In genomic region chr1:27405074-27405473, GRCh38 we compare ENCODE assay signal across 11 cellular contexts. TPM values are rescaled to one million over a fixed set of nuclear protein-coding genes. Genes with fewer than 3 reads are reported as not detected.
DNase-seq lines count a peak whose midpoint lies in the region; ATAC-seq and TF ChIP-seq lines count a peak whose summit lies in the region.
"Had no signal": no experiment of that assay in that cellular context is flagged by ENCODE, and none has a peak within 500 bp of the region (broad histone marks: within the 10 kb centered on the region; RNA-seq: fewer than 3 reads in every experiment).

No MANE protein-coding gene starts in this region.

- H3K79me2 ChIP-seq in hepatocyte, result no peaks in the 10 kb centered on the region

- H3K36me3 Mint-ChIP-seq in WTC11 (peaks cover 20% of the 10 kb centered on the region), osteocyte (ENCODE audit: unreplicated experiment) (peaks cover 18% of the 10 kb centered on the region)

- H3K9me3 ChIP-seq in cardiac muscle cell (ENCODE audit: low read depth) (no peaks in the 10 kb centered on the region), hepatocyte (ENCODE audit: low read depth) (no peaks in the 10 kb centered on the region)
- H3K9me3 ChIP-seq: body of pancreas had no signal

- POLR2A ChIA-PET in WTC11 (lab: Charles Lee), result interaction anchor here (0.7 to 1.3 kb wide), 4 partner anchors 11 to 152 kb away, joined by 3 to 4 read pairs (median 3); no protein-coding TSS in a partner anchor

- peaks cover 13% of the 10 kb centered on the region for H3K36me3 ChIP-seq in cardiac muscle cell
- no peaks in the 10 kb centered on the region for H3K36me3 ChIP-seq in hepatocyte (replicated peaks; ENCODE audit: insufficient read depth, low read depth)

- H3K4me1 ChIP-seq in cardiac muscle cell (ENCODE audit: low read depth) (peaks cover 19% of the 10 kb centered on the region), hepatocyte (ENCODE audit: insufficient read depth) (peaks cover 17% of the 10 kb centered on the region)

- no peaks in the 10 kb centered on the region for H3K27me3 Mint-ChIP-seq in WTC11 (ENCODE audit: low read depth)
- H3K27me3 Mint-ChIP-seq in osteocyte (ENCODE audit: unreplicated experiment), result no peaks in the 10 kb centered on the region

- WGBS in hepatocyte (ENCODE audit: low lambda C conversion rate, missing lambda C conversion rate), result 64% methylated on average over 13 of the region's 13 CpGs

- H3K4me3 ChIP-seq in AG09309 (ENCODE audit: control insufficient read depth, low read depth, low read length), result no peak overlapping the region
- H3K4me3 ChIP-seq in cardiac muscle cell, result no peak overlapping the region
- no peak overlapping the region for H3K4me3 ChIP-seq in hepatocyte
- H3K4me3 ChIP-seq: body of pancreas had no signal

- H3K4me2 ChIP-seq in hepatocyte, result no peak overlapping the region

- H3K4me3 Mint-ChIP-seq in WTC11, result no peak overlapping the region
- no peak overlapping the region for H3K4me3 Mint-ChIP-seq in osteocyte (ENCODE audit: unreplicated experiment)

- no peaks in the 10 kb centered on the region for H4K20me1 ChIP-seq in hepatocyte (ENCODE audit: insufficient read depth, poor library complexity, severe bottlenecking)

- DNase-seq in AG09309 (ENCODE audit: low read depth), result peak; percentile 45
- peak; percentile 74 for DNase-seq in WTC11 (ENCODE audit: low spot score)
- peak; percentile 49 to 87 for DNase-seq in cardiac muscle cell (ENCODE audit: low read depth in 1 of 2, low spot score in 1 of 2)
- no peak for DNase-seq in osteocyte (ENCODE audit: extremely low spot score, unreplicated experiment)
- DNase-seq in HPDE6-E6E7 (ENCODE audit: extremely low spot score), result no peak
- DNase-seq in hepatocyte (ENCODE audit: low spot score), result no peak
- no peak for DNase-seq in GDM1 (lab: John Stamatoyannopoulos, UW)

- no peaks in the 10 kb centered on the region for H3K9me3 Mint-ChIP-seq in WTC11
- H3K9me3 Mint-ChIP-seq in osteocyte (ENCODE audit: unreplicated experiment), result no peaks in the 10 kb centered on the region

- H2AFZ ChIP-seq in hepatocyte, result no peak overlapping the region

- H3K27ac Mint-ChIP-seq in WTC11 (peak overlapping the region; percentile 57; the same call in 1 of the 2 replicates), osteocyte (ENCODE audit: unreplicated experiment) (peak overlapping the region; percentile 88)

- peaks cover 57% of the 10 kb centered on the region for H3K4me1 Mint-ChIP-seq in WTC11
- peaks cover 50% of the 10 kb centered on the region for H3K4me1 Mint-ChIP-seq in osteocyte (ENCODE audit: unreplicated experiment)

- H3K27me3 ChIP-seq in cardiac muscle cell (no peaks in the 10 kb centered on the region), hepatocyte (no peaks in the 10 kb centered on the region)
- H3K27me3 ChIP-seq: body of pancreas had no signal

- peak; percentile 34 for ATAC-seq in WTC11
- ATAC-seq in HG02981 (IDR thresholded peaks at IDR 0.05; ENCODE audit: unreplicated experiment), result no peak
- ATAC-seq: body of pancreas, left lobe of liver had no signal

- H3K9me2 ChIP-seq in hepatocyte (replicated peaks; ENCODE audit: insufficient read depth), result no peaks in the 10 kb centered on the region

- CTCF ChIA-PET in WTC11 (lab: Charles Lee), result interaction anchor here (0.5 to 5.0 kb wide), 48 partner anchors 9 to 1096 kb away, joined by 3 to 49 read pairs (median 6); partner anchors contain the start of genes AHDC1, CD164L2, FAM76A and MAP3K6

- H3K27ac ChIP-seq in cardiac muscle cell (peak overlapping the region; percentile 85), hepatocyte (no peak overlapping the region)

- TF ChIP-seq CTCF in AG09309 (IDR thresholded peaks at IDR 0.05; ENCODE audit: control insufficient read depth, insufficient read depth, low read depth, low read length, missing control alignments) (no peak), WTC11 (IDR thresholded peaks at IDR 0.05) (no peak), cardiac muscle cell (IDR thresholded peaks at IDR 0.05; ENCODE audit: low read depth, low read length) (no peak), osteocyte (IDR thresholded peaks at IDR 0.05) (no peak), hepatocyte (IDR thresholded peaks at IDR 0.05; ENCODE audit: poor library complexity) (no peak)

TF ChIP-seq in WTC11, 78 proteins besides CTCF, POLR2A, EP300 and RAD21:
- TF ChIP-seq ZNF138 (CRISPR knock-in tag; conservative IDR thresholded peaks at IDR 0.05), result 0 out of 2 replicates have a peak, but pooled peaks have one; percentile 27
- TF ChIP-seq SP1 (CRISPR knock-in tag; conservative IDR thresholded peaks at IDR 0.05), result 0 out of 2 replicates have a peak, but pooled peaks have one; percentile 18
- TF ChIP-seq IRF2 (CRISPR knock-in tag; IDR thresholded peaks at IDR 0.05; ENCODE audit: borderline replicate concordance, low read depth), result no peak
- TF ChIP-seq, protein P1, sequence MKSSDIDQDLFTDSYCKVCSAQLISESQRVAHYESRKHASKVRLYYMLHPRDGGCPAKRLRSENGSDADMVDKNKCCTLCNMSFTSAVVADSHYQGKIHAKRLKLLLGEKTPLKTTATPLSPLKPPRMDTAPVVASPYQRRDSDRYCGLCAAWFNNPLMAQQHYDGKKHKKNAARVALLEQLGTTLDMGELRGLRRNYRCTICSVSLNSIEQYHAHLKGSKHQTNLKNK (CRISPR knock-in tag; IDR thresholded peaks at IDR 0.05), result no peak
- TF ChIP-seq, protein P2, sequence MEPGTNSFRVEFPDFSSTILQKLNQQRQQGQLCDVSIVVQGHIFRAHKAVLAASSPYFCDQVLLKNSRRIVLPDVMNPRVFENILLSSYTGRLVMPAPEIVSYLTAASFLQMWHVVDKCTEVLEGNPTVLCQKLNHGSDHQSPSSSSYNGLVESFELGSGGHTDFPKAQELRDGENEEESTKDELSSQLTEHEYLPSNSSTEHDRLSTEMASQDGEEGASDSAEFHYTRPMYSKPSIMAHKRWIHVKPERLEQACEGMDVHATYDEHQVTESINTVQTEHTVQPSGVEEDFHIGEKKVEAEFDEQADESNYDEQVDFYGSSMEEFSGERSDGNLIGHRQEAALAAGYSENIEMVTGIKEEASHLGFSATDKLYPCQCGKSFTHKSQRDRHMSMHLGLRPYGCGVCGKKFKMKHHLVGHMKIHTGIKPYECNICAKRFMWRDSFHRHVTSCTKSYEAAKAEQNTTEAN (CRISPR knock-in tag; IDR thresholded peaks at IDR 0.05), result peak; percentile 74; the same call in 1 of the 2 replicates

RNA-seq across cellular contexts. Expression of gene GPR3, which starts 12.7 kb away (rescaled TPM):
- 7.8 to 12.4 TPM (median 7.8 TPM) in 3 replicates for total RNA-seq in WTC11 (2021)
- 1.7 and 1.9 TPM in 2 replicates for total RNA-seq in cardiac muscle cell
- polyA plus RNA-seq in cardiac muscle cell, result 2.8 and 3.1 TPM in 2 replicates
- 0.50 and 0.56 TPM in 2 replicates for total RNA-seq in osteocyte
- 0.32 and 0.47 TPM in 2 replicates for total RNA-seq in hepatocyte
- 1.5 and 2.2 TPM in 2 replicates for polyA plus RNA-seq in hepatocyte
- total RNA-seq: body of pancreas, left lobe of liver had no signal

RNA-seq across cellular contexts. Expression of gene CD164L2, which starts 21.9 kb away (rescaled TPM):
- total RNA-seq in WTC11 (2021), result 3.0 to 5.5 TPM (median 4.3 TPM) in 3 replicates
- 0.24 TPM in 1 of 2 replicates, not detected in the other for total RNA-seq in cardiac muscle cell
- polyA plus RNA-seq in cardiac muscle cell, result 0.35 and 0.62 TPM in 2 replicates
- total RNA-seq in osteocyte, result not detected in 2 replicates
- not detected in 2 replicates for total RNA-seq in hepatocyte
- 0.19 TPM in 1 of 2 replicates, not detected in the other for polyA plus RNA-seq in hepatocyte
- total RNA-seq: left lobe of liver had no signal
- polyA plus RNA-seq: AG04450 had no signal

RNA-seq across cellular contexts. Expression of gene FCN3, which starts 30.4 kb away (rescaled TPM):
- 0.98 to 1.6 TPM (median 1.3 TPM) in 3 replicates for total RNA-seq in WTC11 (2021)
- 0.18 and 3.6 TPM in 2 replicates for total RNA-seq in cardiac muscle cell
- polyA plus RNA-seq in cardiac muscle cell, result 0.81 and 2.9 TPM in 2 replicates
- total RNA-seq in osteocyte, result not detected in 2 replicates
- not detected in 2 replicates for total RNA-seq in hepatocyte
- polyA plus RNA-seq in hepatocyte, result not detected in 2 replicates
- polyA plus RNA-seq: AG04450 had no signal

RNA-seq across cellular contexts. Expression of gene MAP3K6, which starts 38.3 kb away (rescaled TPM):
- 13.3 to 15.0 TPM (median 14.0 TPM) in 3 replicates for total RNA-seq in WTC11 (2021)
- total RNA-seq in cardiac muscle cell, result 13.6 and 17.1 TPM in 2 replicates
- 12.7 and 17.8 TPM in 2 replicates for polyA plus RNA-seq in cardiac muscle cell
- 43.0 and 48.2 TPM in 2 replicates for total RNA-seq in osteocyte
- total RNA-seq in hepatocyte, result 4.3 and 6.3 TPM in 2 replicates
- 20.4 and 24.8 TPM in 2 replicates for polyA plus RNA-seq in hepatocyte

Comparison
In these comparisons a context has a peak if more than half of its experiments do, and no peak if none do; other contexts are left out.
1. DNase-seq: peak in AG09309 (single experiment), WTC11 (single experiment) and cardiac muscle cell (2 of 2); none in osteocyte (single experiment), HPDE6-E6E7 (single experiment), hepatocyte (single experiment) and GDM1 (single experiment).